12 cellular contexts compared by ENCODE assay signal in the genomic region with DNA sequence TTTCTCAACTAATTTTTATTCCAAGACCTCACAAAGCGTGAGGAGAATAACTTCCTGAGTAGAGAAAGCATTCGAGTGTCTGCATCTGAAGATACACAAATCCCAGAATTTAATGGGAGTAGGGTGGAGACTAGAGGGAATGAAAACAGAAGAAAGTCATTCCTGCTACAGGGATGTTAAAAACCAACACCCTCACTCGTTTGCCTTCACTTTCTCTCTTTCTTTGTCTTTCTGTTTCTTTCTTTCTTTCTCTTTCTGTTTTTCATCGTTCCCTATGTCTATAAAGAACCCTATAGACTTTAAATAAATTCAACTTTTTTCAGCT.
"Had no signal": no experiment of that assay in that cellular context is flagged by ENCODE, and none has a peak within 500 bp of the region (broad histone marks: within the 10 kb centered on the region; RNA-seq: fewer than 3 reads in every experiment).

No MANE protein-coding gene starts in this region.

- ATAC-seq: activated T-cell treated with anti-CD3 and anti-CD28 coated beads, Interleukin-2, amount 50 U/mL, for 72 hours had no signal

- H3K4me1 ChIP-seq: colonic mucosa, pancreas had no signal

- H3K9me3 ChIP-seq: colonic mucosa, pancreas, stomach had no signal

- H3K27ac ChIP-seq: cardiac muscle cell, colonic mucosa, epithelial cell of prostate, neural progenitor cell, pancreas had no signal

- H3K4me3 ChIP-seq: cardiac muscle cell, colonic mucosa, neural progenitor cell, pancreas, stomach had no signal

- H3K36me3 ChIP-seq: cardiac muscle cell, colonic mucosa, neural progenitor cell, pancreas, stomach had no signal

- H2AFZ ChIP-seq: neural progenitor cell had no signal

- H3K4me3 Mint-ChIP-seq: activated naive CD8-positive, alpha-beta T cell treated with anti-CD3 and anti-CD28 coated beads, Interleukin-2, amount 10 ng/mL, durations not matched to agents 7 days and 5 days; activated T-cell treated with anti-CD3 and anti-CD28 coated beads, Interleukin-2, amount 50 U/mL, for 72 hours; immature natural killer cell; neural progenitor cell had no signal

- H3K9ac ChIP-seq: neural progenitor cell had no signal

- DNase-seq: activated CD4-positive, alpha-beta T cell treated with anti-CD3 and anti-CD28 coated beads, Interleukin-2, amount 50 U/mL, for 4 hours; activated CD4-positive, CD25-positive, alpha-beta regulatory T cell treated with anti-CD3 and anti-CD28 coated beads, Interleukin-2, amount 50 U/mL, for 72 hours; activated naive CD8-positive, alpha-beta T cell treated with anti-CD3 and anti-CD28 coated beads, Interleukin-2, amount 10 ng/mL, durations not matched to agents 7 days and 5 days; activated T-cell treated with anti-CD3 and anti-CD28 coated beads, Interleukin-2, amount 50 U/mL, for 72 hours; colonic mucosa; effector memory CD4-positive, alpha-beta T cell; immature natural killer cell; pancreas; stomach had no signal

- H3K9me3 Mint-ChIP-seq: activated naive CD8-positive, alpha-beta T cell treated with anti-CD3 and anti-CD28 coated beads, Interleukin-2, amount 10 ng/mL, durations not matched to agents 7 days and 5 days; activated T-cell treated with anti-CD3 and anti-CD28 coated beads, Interleukin-2, amount 50 U/mL, for 72 hours; neural progenitor cell had no signal

- H3K36me3 Mint-ChIP-seq: activated naive CD8-positive, alpha-beta T cell treated with anti-CD3 and anti-CD28 coated beads, Interleukin-2, amount 10 ng/mL, durations not matched to agents 7 days and 5 days; immature natural killer cell; neural progenitor cell had no signal

- H3K27me3 ChIP-seq: cardiac muscle cell, colonic mucosa, neural progenitor cell, pancreas, stomach had no signal

- H3K4me1 Mint-ChIP-seq: activated naive CD8-positive, alpha-beta T cell treated with anti-CD3 and anti-CD28 coated beads, Interleukin-2, amount 10 ng/mL, durations not matched to agents 7 days and 5 days; immature natural killer cell had no signal
